In the genomic region with DNA sequence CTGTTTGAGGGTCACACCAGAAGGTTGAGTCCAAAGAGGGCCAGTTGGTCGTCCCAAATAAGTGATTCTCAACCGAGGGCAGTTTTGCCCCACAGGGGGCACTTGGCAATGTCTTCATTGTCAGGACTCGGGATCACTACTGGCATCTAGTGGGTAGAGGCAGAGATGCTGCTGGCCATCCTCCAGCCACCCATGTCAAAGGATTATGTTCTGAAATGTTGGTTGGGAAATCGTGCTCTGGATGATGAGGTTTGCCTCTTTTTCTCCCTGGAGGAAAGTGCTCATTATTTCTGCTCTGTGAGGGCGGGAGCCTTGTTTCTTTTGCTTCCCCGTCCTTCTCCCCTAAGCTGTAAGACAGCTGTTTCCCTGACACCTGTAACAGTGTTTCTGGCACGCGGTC, we compare ENCODE assay signal across 9 cellular contexts. TPM values are rescaled to one million over a fixed set of nuclear protein-coding genes. Genes with fewer than 3 reads are reported as not detected.
A peak's percentile ranks its signal among the peaks of the same experiment; 100 is the strongest.
DNase-seq lines count a peak whose midpoint lies in the region; ATAC-seq, FAIRE-seq and TF ChIP-seq lines count a peak whose summit lies in the region.
"Had no signal": no experiment of that assay in that cellular context is flagged by ENCODE, and none has a peak within 500 bp of the region (broad histone marks: within the 10 kb centered on the region; RNA-seq: fewer than 3 reads in every experiment).

No MANE protein-coding gene starts in this region.

- H3K4me3 Mint-ChIP-seq in CD14-positive monocyte (peak overlapping the region in 1 of 2 donors; percentile 6), GM23338 (no peak overlapping the region)
- H3K4me3 Mint-ChIP-seq: T-helper 1 cell treated with Interleukin-12 subunit alpha and Interleukin-12 subunit beta and Interleukin-4 antibody, amounts not matched to agents 30 μg/mL and 1 μg/mL, for 36 hours had no signal

- H3K4me1 ChIP-seq in GM23338 (ENCODE audit: insufficient read depth) (peaks cover 15% of the 10 kb centered on the region), keratinocyte (ENCODE audit: control insufficient read depth, extremely low read depth, insufficient read depth, low read length) (peaks cover 18% of the 10 kb centered on the region), stomach (peaks cover 15 to 36% (median 29%) of the 10 kb centered on the region in 4 donors)

- H3K27me3 ChIP-seq in GM23338 (ENCODE audit: insufficient read depth) (no peaks in the 10 kb centered on the region), brain microvascular endothelial cell (replicated peaks) (no peaks in the 10 kb centered on the region), keratinocyte (ENCODE audit: control insufficient read depth, extremely low read depth, insufficient read depth, low read length) (no peaks in the 10 kb centered on the region), stomach (no peaks in the 10 kb centered on the region)

- H3F3A ChIP-seq in GM23338 (replicated peaks; ENCODE audit: low read depth), result 0 out of 2 replicates have a peak, but pooled peaks cover 13% of the 10 kb centered on the region

- H3K4me1 Mint-ChIP-seq in CD14-positive monocyte (peaks cover 25% of the 10 kb centered on the region), GM23338 (peaks cover 17% of the 10 kb centered on the region)

- peak; percentile 75 for TF ChIP-seq CTCF in CD14-positive monocyte (IDR thresholded peaks at IDR 0.05)
- TF ChIP-seq CTCF in GM23338 (conservative IDR thresholded peaks at IDR 0.05; ENCODE audit: low read depth in 2 of 2), result peak; percentile 55 to 63
- peak; percentile 77 for TF ChIP-seq CTCF in brain microvascular endothelial cell (IDR thresholded peaks at IDR 0.05; ENCODE audit: low read depth, low read length, missing control alignments)
- TF ChIP-seq CTCF in keratinocyte (optimal IDR thresholded peaks at IDR 0.05 in 1 of 3, IDR thresholded peaks at IDR 0.05 in 1 of 3, conservative IDR thresholded peaks at IDR 0.05 in 1 of 3; ENCODE audit: extremely low read depth in 1 of 3, insufficient read depth in 2 of 3, low read length in 3 of 3), result peak; percentile 60 to 84 (median 78)
- peak in 5 of 7 experiments; percentile 10 to 50 (median 36) for TF ChIP-seq CTCF in stomach (IDR thresholded peaks at IDR 0.05)

- intact Hi-C loops in CD14-positive monocyte (cut with micrococcal nuclease) (loop anchor here in 1 of 2 donors (10.0 kb wide), 1 partner anchor 188 kb away; a partner anchor contains a TSS), stomach (cut with DNase I; ENCODE audit: low total_unique reads) (no loop called here)

- no peaks in the 10 kb centered on the region for H3K36me3 ChIP-seq in GM23338 (ENCODE audit: insufficient read depth)
- H3K36me3 ChIP-seq in brain microvascular endothelial cell (replicated peaks), result no peaks in the 10 kb centered on the region
- peaks cover 8% of the 10 kb centered on the region in 2 experiments for H3K36me3 ChIP-seq in keratinocyte (ENCODE audit: control insufficient read depth in 2 of 2, extremely low read depth in 1 of 2, insufficient read depth in 2 of 2, low read length in 2 of 2)
- H3K36me3 ChIP-seq in stomach, result peaks cover 0 to 17% (median 15%) of the 10 kb centered on the region in 4 donors

- H3K4me2 ChIP-seq in GM23338, result no peak overlapping the region
- no peak overlapping the region for H3K4me2 ChIP-seq in keratinocyte (ENCODE audit: control insufficient read depth, extremely low read depth, insufficient read depth, low read depth, low read length)

- peak; percentile 23 for FAIRE-seq in keratinocyte (lab: Jason Lieb, UNC)

- no peaks in the 10 kb centered on the region for H4K20me1 ChIP-seq in GM23338 (replicated peaks; ENCODE audit: insufficient read depth)
- no peaks in the 10 kb centered on the region for H4K20me1 ChIP-seq in keratinocyte (ENCODE audit: control insufficient read depth, extremely low read depth, insufficient read depth, low read length)

- H3K9ac ChIP-seq in keratinocyte (ENCODE audit: control insufficient read depth, extremely low read depth, insufficient read depth, low read length), result no peak overlapping the region

- H3K27ac ChIP-seq in GM23338 (ENCODE audit: low read depth) (no peak overlapping the region), brain microvascular endothelial cell (no peak overlapping the region), keratinocyte (ENCODE audit: control insufficient read depth, insufficient read depth, low read length) (no peak overlapping the region), stomach (peak overlapping the region in 4 of 5 donors; percentile 13 to 53 (median 43))

- 37 to 45% (median 38%) methylated on average over 6 to 8 of the region's 8 CpGs for WGBS in stomach, 5 donors

- no peak overlapping the region for H2AFZ ChIP-seq in GM23338
- H2AFZ ChIP-seq in keratinocyte (ENCODE audit: control insufficient read depth, low read length), result no peak overlapping the region

- H3K27ac Mint-ChIP-seq in CD14-positive monocyte (peak overlapping the region in 3 of 7 donors; percentile 5 to 37 (median 19)), GM23338 (no peak overlapping the region)
- H3K27ac Mint-ChIP-seq: T-helper 1 cell treated with Interleukin-12 subunit alpha and Interleukin-12 subunit beta and Interleukin-4 antibody, amounts not matched to agents 30 μg/mL and 1 μg/mL, for 36 hours had no signal

- DNase-seq in CD14-positive monocyte (ENCODE audit: low spot score) (peak; percentile 62), GM23338 (ENCODE audit: low spot score) (peak; percentile 74), NCI-H748 treated with DMSO at 0.1 percent for 48 hours (lab: John Stamatoyannopoulos, UW) (peak; percentile 28), brain microvascular endothelial cell (peak; percentile 79), keratinocyte (ENCODE audit: low read depth, low spot score) (no peak), stomach (peak; percentile 67)
- no peak for DNase-seq in effector CD4-positive, alpha-beta T cell

- H3K9me1 ChIP-seq in keratinocyte (ENCODE audit: control insufficient read depth, extremely low read depth, insufficient read depth, low read length), result no peaks in the 10 kb centered on the region

- H3K27me3 Mint-ChIP-seq in CD14-positive monocyte (ENCODE audit: low read depth in 3 of 3) (no peaks in the 10 kb centered on the region), GM23338 (ENCODE audit: insufficient read depth, low read depth, poor library complexity) (peaks cover 7% of the 10 kb centered on the region)

- H3K9me3 ChIP-seq in keratinocyte (ENCODE audit: control insufficient read depth, low read depth, low read length), result no peaks in the 10 kb centered on the region
- no peaks in the 10 kb centered on the region for H3K9me3 ChIP-seq in stomach

- H3K79me2 ChIP-seq in GM23338 (replicated peaks; ENCODE audit: insufficient read depth) (no peaks in the 10 kb centered on the region), keratinocyte (ENCODE audit: control insufficient read depth, insufficient read depth, low read length) (peaks cover 9% of the 10 kb centered on the region)

- dilution Hi-C loops in keratinocyte (cut with MboI; ENCODE audit: extremely low pct_ligation_motif_present, low sequenced_read_pairs), result no loop called here

- in situ Hi-C loops in brain microvascular endothelial cell (cut with HindIII; ENCODE audit: low pct_ligation_motif_present, low sequenced_read_pairs), result no loop called here

- no peak for TF ChIP-seq POLR2A in stomach (IDR thresholded peaks at IDR 0.05)

- H3K9me3 Mint-ChIP-seq in CD14-positive monocyte (no peaks in the 10 kb centered on the region), GM23338 (no peaks in the 10 kb centered on the region)
- H3K9me3 Mint-ChIP-seq: T-helper 1 cell treated with Interleukin-12 subunit alpha and Interleukin-12 subunit beta and Interleukin-4 antibody, amounts not matched to agents 30 μg/mL and 1 μg/mL, for 36 hours had no signal

- H3K4me3 ChIP-seq in GM23338 (no peak overlapping the region), brain microvascular endothelial cell (ENCODE audit: low read depth, low read length) (no peak overlapping the region), keratinocyte (ENCODE audit: control insufficient read depth in 2 of 3, extremely low read depth in 1 of 3, insufficient read depth in 2 of 3, low read depth in 1 of 3, low read length in 3 of 3) (no peak overlapping the region), stomach (no peak overlapping the region)

- no peak for TF ChIP-seq EP300 in stomach (IDR thresholded peaks at IDR 0.05)

- H3K36me3 Mint-ChIP-seq in CD14-positive monocyte (peaks cover 7 to 10% of the 10 kb centered on the region in 2 donors), GM23338 (ENCODE audit: low read depth) (peaks cover 4% of the 10 kb centered on the region; the same call in 2 of the 3 replicates)

- ATAC-seq in GM23338, result peak; percentile 21
- ATAC-seq in HG03457 (IDR thresholded peaks at IDR 0.05; ENCODE audit: unreplicated experiment), result no peak

- H3K9me2 ChIP-seq in GM23338 (ENCODE audit: insufficient read depth), result no peaks in the 10 kb centered on the region

RNA-seq across cellular contexts. Expression of a gene that starts 3.6 kb away (rescaled TPM):
- polyA plus RNA-seq in CD14-positive monocyte (1 to 10 TPM in 1 of 2 donors, under 1 TPM in 1; 0.47 to 1.7 TPM), GM23338 (2016; fragmentation: Nextera tagmentation; extraction: Ambion mirVana) (6.0 and 7.9 TPM in 2 replicates), keratinocyte (9.9 to 11.0 TPM (median 10.9 TPM) in 3 replicates), stomach (10 to 100 TPM in 1 of 3 donors, 1 to 10 TPM in 2; 5.5 to 10.2 (median 5.9) TPM)
- total RNA-seq in GM23338 (2014; rRNA removed; shearing (Covaris generic)), result 8.0 and 10.0 TPM in 2 replicates
- polyA plus RNA-seq in keratinocyte (2011; ENCODE audit: low read depth), result 6.7 TPM
- 5.5 and 6.5 TPM in 2 replicates for polyA plus RNA-seq in keratinocyte (2011; cell fraction: cytosol; rRNA removed)
- polyA plus RNA-seq in keratinocyte (2011; cell fraction: nucleus; rRNA removed), result 32.9 and 37.3 TPM in 2 replicates
- polyA plus RNA-seq in keratinocyte (2012; ENCODE audit: low replicate concordance), result 6.6 and 8.6 TPM in 2 replicates
- 3.1 to 13.4 TPM (median 9.4 TPM) in 3 replicates for polyA minus RNA-seq in keratinocyte
- 9.0 TPM for polyA minus RNA-seq in keratinocyte (2011; cell fraction: cytosol; rRNA and poly(A)+ RNA removed)
- polyA minus RNA-seq in keratinocyte (2011; cell fraction: nucleus; rRNA and poly(A)+ RNA removed), result 8.5 and 11.6 TPM in 2 replicates
- total RNA-seq in stomach, result 100 to 1,000 TPM in 1 of 5 donors, 10 to 100 TPM in 3, 1 to 10 TPM in 1; 8.8 to 116 (median 15.8) TPM

RNA-seq across cellular contexts. Expression of a gene that starts 18.1 kb away (rescaled TPM):
- polyA plus RNA-seq in CD14-positive monocyte (1 to 10 TPM in 1 of 2 donors, under 1 TPM in 1; 0.67 to 1.8 TPM), GM23338 (2016; fragmentation: Nextera tagmentation; extraction: Ambion mirVana) (3.1 and 4.7 TPM in 2 replicates), keratinocyte (24.5 to 41.7 TPM (median 38.1 TPM) in 3 replicates), stomach (10 to 100 TPM in 1 of 3 donors, 1 to 10 TPM in 2; 4.2 to 13.2 (median 9.8) TPM)
- total RNA-seq in GM23338 (2014; rRNA removed; shearing (Covaris generic)), result 2.1 and 3.1 TPM in 2 replicates
- polyA plus RNA-seq in keratinocyte (2011; ENCODE audit: low read depth), result 8.0 TPM
- 20.8 and 24.2 TPM in 2 replicates for polyA plus RNA-seq in keratinocyte (2011; cell fraction: cytosol; rRNA removed)
- 85.4 and 109 TPM in 2 replicates for polyA plus RNA-seq in keratinocyte (2011; cell fraction: nucleus; rRNA removed)
- polyA plus RNA-seq in keratinocyte (2012; ENCODE audit: low replicate concordance), result 7.6 and 32.2 TPM in 2 replicates
- 11.1 to 34.4 TPM (median 26.8 TPM) in 3 replicates for polyA minus RNA-seq in keratinocyte
- polyA minus RNA-seq in keratinocyte (2011; cell fraction: cytosol; rRNA and poly(A)+ RNA removed), result 7.7 TPM
- polyA minus RNA-seq in keratinocyte (2011; cell fraction: nucleus; rRNA and poly(A)+ RNA removed), result 20.0 and 40.4 TPM in 2 replicates
- total RNA-seq in stomach, result 10 to 100 TPM; 10.7 to 46.9 (median 19.3) TPM

RNA-seq across cellular contexts. Expression of a gene that starts 39.6 kb away (rescaled TPM):
- 10 to 100 TPM; 57.1 to 58.5 TPM for polyA plus RNA-seq in CD14-positive monocyte
- 54.0 and 65.4 TPM in 2 replicates for total RNA-seq in GM23338 (2014; rRNA removed; shearing (Covaris generic))
- 63.1 and 64.9 TPM in 2 replicates for polyA plus RNA-seq in GM23338 (2016; fragmentation: Nextera tagmentation; extraction: Ambion mirVana)
- 44.3 to 55.4 TPM (median 49.3 TPM) in 3 replicates for polyA plus RNA-seq in keratinocyte
- 50.6 TPM for polyA plus RNA-seq in keratinocyte (2011; ENCODE audit: low read depth)
- 54.6 and 61.0 TPM in 2 replicates for polyA plus RNA-seq in keratinocyte (2011; cell fraction: cytosol; rRNA removed)
- polyA plus RNA-seq in keratinocyte (2011; cell fraction: nucleus; rRNA removed), result 23.4 and 23.6 TPM in 2 replicates
- 33.9 and 48.7 TPM in 2 replicates for polyA plus RNA-seq in keratinocyte (2012; ENCODE audit: low replicate concordance)
- polyA minus RNA-seq in keratinocyte, result 22.4 to 36.5 TPM (median 35.4 TPM) in 3 replicates
- 29.2 TPM for polyA minus RNA-seq in keratinocyte (2011; cell fraction: cytosol; rRNA and poly(A)+ RNA removed)
- polyA minus RNA-seq in keratinocyte (2011; cell fraction: nucleus; rRNA and poly(A)+ RNA removed), result 7.8 and 14.3 TPM in 2 replicates
- total RNA-seq in stomach, result 10 to 100 TPM in 3 of 5 donors, 1 to 10 TPM in 1, under 1 TPM in 1; 0.29 to 56.2 (median 13.8) TPM
- polyA plus RNA-seq in stomach, result 10 to 100 TPM; 38.7 to 65.5 (median 44.0) TPM

RNA-seq across cellular contexts. Expression of a gene that starts 39.6 kb away (rescaled TPM):
- polyA plus RNA-seq in CD14-positive monocyte (1 to 10 TPM; 2.8 to 6.4 TPM), GM23338 (2016; fragmentation: Nextera tagmentation; extraction: Ambion mirVana) (4.8 and 5.2 TPM in 2 replicates), keratinocyte (8.1 to 8.7 TPM (median 8.3 TPM) in 3 replicates), stomach (1 to 10 TPM; 2.6 to 5.9 (median 4.7) TPM)
- 16.9 and 20.5 TPM in 2 replicates for total RNA-seq in GM23338 (2014; rRNA removed; shearing (Covaris generic))
- polyA plus RNA-seq in keratinocyte (2011; ENCODE audit: low read depth), result 6.3 TPM
- 6.4 TPM in 2 replicates for polyA plus RNA-seq in keratinocyte (2011; cell fraction: cytosol; rRNA removed)
- 14.0 and 17.2 TPM in 2 replicates for polyA plus RNA-seq in keratinocyte (2011; cell fraction: nucleus; rRNA removed)
- polyA plus RNA-seq in keratinocyte (2012; ENCODE audit: low replicate concordance), result 4.9 and 10.4 TPM in 2 replicates
- polyA minus RNA-seq in keratinocyte, result 15.0 to 38.9 TPM (median 15.9 TPM) in 3 replicates
- polyA minus RNA-seq in keratinocyte (2011; cell fraction: cytosol; rRNA and poly(A)+ RNA removed), result 22.1 TPM
- polyA minus RNA-seq in keratinocyte (2011; cell fraction: nucleus; rRNA and poly(A)+ RNA removed), result 24.5 and 27.2 TPM in 2 replicates
- 100 to 1,000 TPM in 1 of 5 donors, 10 to 100 TPM in 3, 1 to 10 TPM in 1; 9.8 to 110 (median 21.1) TPM for total RNA-seq in stomach

Comparison
In these comparisons a context has a peak if more than half of its experiments do, and no peak if none do; other contexts are left out.
1. DNase-seq: peak in CD14-positive monocyte (single experiment), GM23338 (single experiment), NCI-H748 treated with DMSO at 0.1 percent for 48 hours (single experiment), brain microvascular endothelial cell (single experiment) and stomach (single experiment); none in keratinocyte (single experiment) and effector CD4-positive, alpha-beta T cell (single experiment).
2. H3K27ac ChIP-seq: peak in stomach (4 of 5); none in GM23338 (single experiment), brain microvascular endothelial cell (single experiment) and keratinocyte (single experiment).
3. Peak in every context shown above with its lines, with median percentiles within 50 percentile points of each other: CTCF ChIP-seq.